Comparison of ENCODE assay signal across 19 cellular contexts in the genomic region with DNA sequence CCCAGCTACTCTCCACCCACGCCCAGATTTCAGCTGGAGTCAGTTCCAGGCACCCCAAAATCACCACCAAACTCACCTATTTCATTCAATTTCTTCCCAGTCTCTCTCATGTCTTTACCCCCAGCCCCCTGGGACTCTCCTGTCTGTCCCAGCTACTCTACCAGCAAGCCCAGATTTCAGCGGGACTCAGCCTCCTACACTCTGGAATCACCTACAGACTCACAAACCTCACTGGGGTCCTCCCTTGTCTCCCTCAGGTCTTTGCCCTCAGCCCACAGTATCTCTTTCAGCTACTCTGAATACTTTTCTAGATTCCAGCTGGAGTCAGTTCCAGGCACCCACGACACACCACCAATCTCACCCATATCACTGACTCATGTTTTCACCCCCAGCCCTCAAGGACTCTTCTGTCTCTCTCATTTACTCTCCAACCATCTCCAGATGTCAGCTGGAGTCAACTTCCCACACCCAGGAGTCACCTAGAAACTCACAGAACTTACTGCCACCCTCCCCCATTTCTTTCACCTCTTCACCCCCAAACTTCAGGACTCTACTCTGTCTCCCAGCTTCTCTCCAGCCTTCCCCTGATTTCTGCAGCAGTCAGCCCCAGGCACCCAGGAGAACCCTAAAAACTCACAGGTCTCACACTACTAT.
A peak's percentile ranks its signal among the peaks of the same experiment; 100 is the strongest.
DNase-seq lines count a peak whose midpoint lies in the region; ATAC-seq and TF ChIP-seq lines count a peak whose summit lies in the region.
"Had no signal": no experiment of that assay in that cellular context is flagged by ENCODE, and none has a peak within 500 bp of the region (broad histone marks: within the 10 kb centered on the region; RNA-seq: fewer than 3 reads in every experiment).

No MANE protein-coding gene starts in this region.

- H3K4me1 ChIP-seq in Panc1 (ENCODE audit: control insufficient read depth, insufficient read depth, low read length), result no peaks in the 10 kb centered on the region
- H3K4me1 ChIP-seq: HAP-1, heart left ventricle had no signal

- peak; percentile 3 for ATAC-seq in Panc1
- ATAC-seq in stimulated activated effector memory CD8-positive, alpha-beta T cell treated with anti-CD3 and anti-CD28 coated beads, Interleukin-12 subunit alpha, Interleukin-12 subunit beta, amount 100 ng/mL, for 72 hours, result peak; percentile 34
- ATAC-seq in HG03378 (IDR thresholded peaks at IDR 0.05; ENCODE audit: unreplicated experiment), result no peak
- ATAC-seq: GM12878 had no signal

- peaks cover 47% of the 10 kb centered on the region for H3K27me3 Mint-ChIP-seq in activated naive CD4-positive, alpha-beta T cell treated with anti-CD3 and anti-CD28 coated beads, Interleukin-2, amount 50 U/mL, for 24 hours
- H3K27me3 Mint-ChIP-seq in activated naive CD4-positive, alpha-beta T cell treated with anti-CD3 and anti-CD28 coated beads, Interleukin-2, amount 10 ng/mL, durations not matched to agents 7 days and 5 days, result no peaks in the 10 kb centered on the region
- H3K27me3 Mint-ChIP-seq in glutamatergic neuron (ENCODE audit: unreplicated experiment), result peaks cover 45% of the 10 kb centered on the region
- H3K27me3 Mint-ChIP-seq: activated CD4-positive, alpha-beta memory T cell treated with anti-CD3 and anti-CD28 coated beads, Interleukin-2, amount 10 ng/mL, durations not matched to agents 7 days and 5 days had no signal

- BruUV-seq in Panc1 (replicated peaks; lab: Mats Ljungman, UMichigan), result no TSS peak

- peak overlapping the region; percentile 44 for H3K27ac Mint-ChIP-seq in activated naive CD4-positive, alpha-beta T cell treated with anti-CD3 and anti-CD28 coated beads, Interleukin-2, amount 50 U/mL, for 24 hours
- H3K27ac Mint-ChIP-seq in activated naive CD4-positive, alpha-beta T cell treated with anti-CD3 and anti-CD28 coated beads, Interleukin-2, amount 10 ng/mL, durations not matched to agents 7 days and 5 days, result no peak overlapping the region
- peak overlapping the region; percentile 9 for H3K27ac Mint-ChIP-seq in glutamatergic neuron (ENCODE audit: unreplicated experiment)
- no peak overlapping the region for H3K27ac Mint-ChIP-seq in stimulated activated effector memory CD8-positive, alpha-beta T cell treated with anti-CD3 and anti-CD28 coated beads, Interleukin-12 subunit alpha, Interleukin-12 subunit beta, amount 100 ng/mL, for 72 hours
- H3K27ac Mint-ChIP-seq: activated CD4-positive, alpha-beta memory T cell treated with anti-CD3 and anti-CD28 coated beads, Interleukin-2, amount 10 ng/mL, durations not matched to agents 7 days and 5 days had no signal

- no peaks in the 10 kb centered on the region for H3K27me3 ChIP-seq in Panc1 (ENCODE audit: control insufficient read depth, insufficient read depth, low read length)

- intact Hi-C loops in Panc1 (cut with micrococcal nuclease; ENCODE audit: unreplicated experiment), result no loop called here

- H3K36me3 ChIP-seq in Panc1 (ENCODE audit: control insufficient read depth, insufficient read depth, low read length), result no peaks in the 10 kb centered on the region
- H3K36me3 ChIP-seq: HAP-1, heart left ventricle, ovary had no signal

- H3K27ac ChIP-seq in Panc1 (ENCODE audit: low read length), result no peak overlapping the region
- H3K27ac ChIP-seq: heart left ventricle, ovary, SK-N-MC, skin epidermis had no signal

- H3K36me3 Mint-ChIP-seq in activated naive CD4-positive, alpha-beta T cell treated with anti-CD3 and anti-CD28 coated beads, Interleukin-2, amount 50 U/mL, for 24 hours, result peaks cover 8% of the 10 kb centered on the region
- no peaks in the 10 kb centered on the region for H3K36me3 Mint-ChIP-seq in activated naive CD4-positive, alpha-beta T cell treated with anti-CD3 and anti-CD28 coated beads, Interleukin-2, amount 10 ng/mL, durations not matched to agents 7 days and 5 days
- H3K36me3 Mint-ChIP-seq in glutamatergic neuron (ENCODE audit: unreplicated experiment), result peaks cover 56% of the 10 kb centered on the region
- H3K36me3 Mint-ChIP-seq in stimulated activated effector memory CD8-positive, alpha-beta T cell treated with anti-CD3 and anti-CD28 coated beads, Interleukin-12 subunit alpha, Interleukin-12 subunit beta, amount 100 ng/mL, for 72 hours, result no peaks in the 10 kb centered on the region

- POLR2A ChIA-PET in Panc1 (lab: Charles Lee), result no interaction called here

- DNase-seq in activated naive CD4-positive, alpha-beta T cell treated with anti-CD3 and anti-CD28 coated beads, Interleukin-2, amount 10 ng/mL, durations not matched to agents 7 days and 5 days, result no peak
- peak; percentile 56 for DNase-seq in Panc1 (ENCODE audit: low read depth, low spot score)
- no peak for DNase-seq in glutamatergic neuron
- no peak for DNase-seq in stimulated activated effector memory CD8-positive, alpha-beta T cell treated with anti-CD3 and anti-CD28 coated beads, Interleukin-12 subunit alpha, Interleukin-12 subunit beta, amount 100 ng/mL, for 72 hours (ENCODE audit: low spot score in 2 of 2)
- no peak for DNase-seq in effector CD4-positive, alpha-beta T cell
- no peak for DNase-seq in activated CD4-positive, alpha-beta T cell treated with anti-CD3 and anti-CD28 coated beads for 48 hours
- DNase-seq: activated CD4-positive, alpha-beta memory T cell treated with anti-CD3 and anti-CD28 coated beads, Interleukin-2, amount 10 ng/mL, durations not matched to agents 7 days and 5 days; anterior cingulate cortex; CD8-positive, alpha-beta memory T cell; cortex of kidney; erythroblast; heart left ventricle; ovary had no signal

- in situ Hi-C loops in Panc1 (cut with HindIII; ENCODE audit: low pct_unique_long_range_greater_than_20kb, low sequenced_read_pairs), result no loop called here

- H3K4me3 Mint-ChIP-seq in activated naive CD4-positive, alpha-beta T cell treated with anti-CD3 and anti-CD28 coated beads, Interleukin-2, amount 50 U/mL, for 24 hours, result no peak overlapping the region
- no peak overlapping the region for H3K4me3 Mint-ChIP-seq in activated naive CD4-positive, alpha-beta T cell treated with anti-CD3 and anti-CD28 coated beads, Interleukin-2, amount 10 ng/mL, durations not matched to agents 7 days and 5 days
- peak overlapping the region; percentile 1 for H3K4me3 Mint-ChIP-seq in glutamatergic neuron (ENCODE audit: unreplicated experiment)
- no peak overlapping the region for H3K4me3 Mint-ChIP-seq in stimulated activated effector memory CD8-positive, alpha-beta T cell treated with anti-CD3 and anti-CD28 coated beads, Interleukin-12 subunit alpha, Interleukin-12 subunit beta, amount 100 ng/mL, for 72 hours
- H3K4me3 Mint-ChIP-seq: activated CD4-positive, alpha-beta memory T cell treated with anti-CD3 and anti-CD28 coated beads, Interleukin-2, amount 10 ng/mL, durations not matched to agents 7 days and 5 days; CD8-positive, alpha-beta memory T cell had no signal

- no peaks in the 10 kb centered on the region for H3K9me3 ChIP-seq in Panc1 (ENCODE audit: control insufficient read depth, insufficient read depth, low read depth, low read length)

- CTCF ChIA-PET in activated naive CD4-positive, alpha-beta T cell treated with anti-CD3 and anti-CD28 coated beads, Interleukin-2, amount 10 ng/mL, durations not matched to agents 7 days and 5 days (lab: Charles Lee), result no interaction called here
- CTCF ChIA-PET in Panc1 (lab: Charles Lee), result no interaction called here

- TF ChIP-seq CTCF in Panc1 (IDR thresholded peaks at IDR 0.05) (no peak), glutamatergic neuron (IDR thresholded peaks at IDR 0.05; ENCODE audit: partially characterized antibody, unreplicated experiment) (no peak)

- H3K9me3 Mint-ChIP-seq in activated naive CD4-positive, alpha-beta T cell treated with anti-CD3 and anti-CD28 coated beads, Interleukin-2, amount 50 U/mL, for 24 hours, result peaks cover 26% of the 10 kb centered on the region
- H3K9me3 Mint-ChIP-seq in activated naive CD4-positive, alpha-beta T cell treated with anti-CD3 and anti-CD28 coated beads, Interleukin-2, amount 10 ng/mL, durations not matched to agents 7 days and 5 days, result peaks cover 60% of the 10 kb centered on the region
- H3K9me3 Mint-ChIP-seq in glutamatergic neuron (ENCODE audit: unreplicated experiment), result peaks cover 74% of the 10 kb centered on the region
- peaks cover 37% of the 10 kb centered on the region for H3K9me3 Mint-ChIP-seq in stimulated activated effector memory CD8-positive, alpha-beta T cell treated with anti-CD3 and anti-CD28 coated beads, Interleukin-12 subunit alpha, Interleukin-12 subunit beta, amount 100 ng/mL, for 72 hours

- no peak overlapping the region for H3K4me3 ChIP-seq in Panc1 (ENCODE audit: low read depth in 2 of 2, low read length in 2 of 2)
- H3K4me3 ChIP-seq: GM12878, HAP-1, heart left ventricle, ovary, SK-N-MC, skin epidermis had no signal

- no peaks in the 10 kb centered on the region for H3K4me1 Mint-ChIP-seq in activated naive CD4-positive, alpha-beta T cell treated with anti-CD3 and anti-CD28 coated beads, Interleukin-2, amount 50 U/mL, for 24 hours
- H3K4me1 Mint-ChIP-seq in activated naive CD4-positive, alpha-beta T cell treated with anti-CD3 and anti-CD28 coated beads, Interleukin-2, amount 10 ng/mL, durations not matched to agents 7 days and 5 days, result no peaks in the 10 kb centered on the region
- H3K4me1 Mint-ChIP-seq in glutamatergic neuron (ENCODE audit: low read depth, unreplicated experiment), result no peaks in the 10 kb centered on the region
- peaks cover 15% of the 10 kb centered on the region for H3K4me1 Mint-ChIP-seq in stimulated activated effector memory CD8-positive, alpha-beta T cell treated with anti-CD3 and anti-CD28 coated beads, Interleukin-12 subunit alpha, Interleukin-12 subunit beta, amount 100 ng/mL, for 72 hours
- H3K4me1 Mint-ChIP-seq: activated CD4-positive, alpha-beta memory T cell treated with anti-CD3 and anti-CD28 coated beads, Interleukin-2, amount 10 ng/mL, durations not matched to agents 7 days and 5 days; CD8-positive, alpha-beta memory T cell had no signal

Comparison
In these comparisons a context has a peak if more than half of its experiments do, and no peak if none do; other contexts are left out.
1. H3K27ac Mint-ChIP-seq: peak in activated naive CD4-positive, alpha-beta T cell treated with anti-CD3 and anti-CD28 coated beads, Interleukin-2, amount 50 U/mL, for 24 hours (single experiment) and glutamatergic neuron (single experiment); none in activated naive CD4-positive, alpha-beta T cell treated with anti-CD3 and anti-CD28 coated beads, Interleukin-2, amount 10 ng/mL, durations not matched to agents 7 days and 5 days (single experiment) and stimulated activated effector memory CD8-positive, alpha-beta T cell treated with anti-CD3 and anti-CD28 coated beads, Interleukin-12 subunit alpha, Interleukin-12 subunit beta, amount 100 ng/mL, for 72 hours (single experiment).